Comparison of ENCODE assay signal across 12 cellular contexts in the genomic region with DNA sequence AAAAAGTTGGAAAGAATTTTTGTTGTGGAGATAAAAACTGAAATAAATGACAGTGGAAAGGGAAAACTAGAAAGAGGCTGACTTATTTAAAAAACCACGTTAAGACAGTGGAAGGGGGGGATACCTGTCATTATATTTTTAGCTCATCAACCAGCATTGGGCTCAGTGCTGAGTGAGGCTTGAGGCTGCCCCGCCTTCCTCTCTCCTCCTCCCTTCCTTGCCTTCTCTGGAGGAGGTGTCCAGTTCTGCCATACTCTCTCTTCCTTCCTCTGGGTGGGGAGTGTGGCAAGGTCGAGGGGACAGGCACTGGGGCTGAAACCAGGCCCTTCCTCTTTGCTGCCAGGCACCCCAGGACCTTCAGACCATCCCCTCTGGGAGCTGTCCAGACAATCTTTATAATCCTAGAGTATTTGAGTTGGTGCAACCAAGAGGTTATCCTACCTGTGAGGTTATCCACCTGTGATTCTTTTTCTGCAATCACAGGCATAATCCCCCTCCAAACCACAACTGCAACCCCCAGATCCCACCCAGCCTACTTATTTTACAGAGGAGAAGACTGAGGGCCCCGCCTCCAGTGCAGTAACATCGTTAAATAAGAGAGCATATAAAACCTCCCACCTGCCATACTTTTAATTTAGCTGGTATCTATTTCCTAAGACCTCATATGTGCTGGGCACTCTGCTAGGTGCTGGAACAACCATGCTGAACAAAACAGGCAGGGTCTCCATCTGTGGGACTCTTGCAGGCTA.
DNase-seq lines count a peak whose midpoint lies in the region; ATAC-seq and TF ChIP-seq lines count a peak whose summit lies in the region.
"Had no signal": no experiment of that assay in that cellular context is flagged by ENCODE, and none has a peak within 500 bp of the region (broad histone marks: within the 10 kb centered on the region; RNA-seq: fewer than 3 reads in every experiment).

No MANE protein-coding gene starts in this region.

- intact Hi-C loops in ovary (cut with DNase I), result no loop called here

- H3K36me3 ChIP-seq in hepatocyte (replicated peaks; ENCODE audit: insufficient read depth, low read depth) (no peaks in the 10 kb centered on the region), ovary (no peaks in the 10 kb centered on the region)

- ATAC-seq in GM21528 (IDR thresholded peaks at IDR 0.05; ENCODE audit: low FRiP score, unreplicated experiment), result no peak
- ATAC-seq in GM21526 (IDR thresholded peaks at IDR 0.05; ENCODE audit: low FRiP score, unreplicated experiment), result no peak
- ATAC-seq in GM18520 (IDR thresholded peaks at IDR 0.05; ENCODE audit: unreplicated experiment), result no peak
- ATAC-seq in GM21367 (IDR thresholded peaks at IDR 0.05; ENCODE audit: unreplicated experiment), result no peak
- ATAC-seq: activated CD8-positive, alpha-beta T cell treated with anti-CD3 and anti-CD28 coated beads, Interleukin-2, amount 10 ng/mL, durations not matched to agents 7 days and 5 days had no signal

- no peak for TF ChIP-seq EP300 in ovary (IDR thresholded peaks at IDR 0.05)

- H3K9me2 ChIP-seq in hepatocyte (replicated peaks; ENCODE audit: insufficient read depth), result no peaks in the 10 kb centered on the region

- WGBS in hepatocyte (ENCODE audit: low lambda C conversion rate, missing lambda C conversion rate), result 27% methylated on average over 5 of the region's 5 CpGs
- 46 to 49% (median 49%) methylated on average over 5 of the region's 5 CpGs for WGBS in ovary, 3 donors

- H3K4me1 ChIP-seq in hepatocyte (ENCODE audit: insufficient read depth) (peaks cover 18% of the 10 kb centered on the region), ovary (ENCODE audit: insufficient read depth) (peaks cover 6% of the 10 kb centered on the region)

- TF ChIP-seq CTCF in VCaP (conservative IDR thresholded peaks at IDR 0.05), result no peak
- no peak for TF ChIP-seq CTCF in hepatocyte (IDR thresholded peaks at IDR 0.05; ENCODE audit: poor library complexity)
- no peak for TF ChIP-seq CTCF in ovary (IDR thresholded peaks at IDR 0.05)

- H3K4me2 ChIP-seq in hepatocyte, result peak overlapping the region; percentile 85

- no peak for TF ChIP-seq POLR2A in ovary (IDR thresholded peaks at IDR 0.05)

- H3K9me3 ChIP-seq in hepatocyte (ENCODE audit: low read depth), result no peaks in the 10 kb centered on the region
- no peaks in the 10 kb centered on the region for H3K9me3 ChIP-seq in ovary

- H4K20me1 ChIP-seq in hepatocyte (ENCODE audit: insufficient read depth, poor library complexity, severe bottlenecking), result no peaks in the 10 kb centered on the region

- H3K4me3 ChIP-seq in hepatocyte, result no peak overlapping the region
- H3K4me3 ChIP-seq in ovary, result peak overlapping the region; percentile 41

- H3K27me3 ChIP-seq in hepatocyte (peaks cover 13% of the 10 kb centered on the region), ovary (no peaks in the 10 kb centered on the region)

- no peaks in the 10 kb centered on the region for H3K79me2 ChIP-seq in hepatocyte

- DNase-seq in Daoy (ENCODE audit: low read depth) (peak; percentile 20), hepatocyte (ENCODE audit: low spot score) (no peak), ovary (no peak)
- DNase-seq: activated CD8-positive, alpha-beta T cell treated with anti-CD3 and anti-CD28 coated beads, Interleukin-2, amount 10 ng/mL, durations not matched to agents 7 days and 5 days; activated naive CD8-positive, alpha-beta T cell treated with anti-CD3 and anti-CD28 coated beads, Interleukin-2, amount 10 ng/mL, durations not matched to agents 7 days and 5 days; erythroblast; left cardiac atrium had no signal

- H3K27ac ChIP-seq in VCaP, result peak overlapping the region; percentile 95
- H3K27ac ChIP-seq in hepatocyte, result peak overlapping the region; percentile 76
- no peak overlapping the region for H3K27ac ChIP-seq in ovary

- H2AFZ ChIP-seq in hepatocyte, result peak overlapping the region; percentile 21

Comparison
In these comparisons a context has a peak if more than half of its experiments do, and no peak if none do; other contexts are left out.
1. H3K27ac ChIP-seq: peak in VCaP (single experiment) and hepatocyte (single experiment); none in ovary (0 of 2).